Comparison of ENCODE assay signal across 13 cellular contexts in the genomic region with DNA sequence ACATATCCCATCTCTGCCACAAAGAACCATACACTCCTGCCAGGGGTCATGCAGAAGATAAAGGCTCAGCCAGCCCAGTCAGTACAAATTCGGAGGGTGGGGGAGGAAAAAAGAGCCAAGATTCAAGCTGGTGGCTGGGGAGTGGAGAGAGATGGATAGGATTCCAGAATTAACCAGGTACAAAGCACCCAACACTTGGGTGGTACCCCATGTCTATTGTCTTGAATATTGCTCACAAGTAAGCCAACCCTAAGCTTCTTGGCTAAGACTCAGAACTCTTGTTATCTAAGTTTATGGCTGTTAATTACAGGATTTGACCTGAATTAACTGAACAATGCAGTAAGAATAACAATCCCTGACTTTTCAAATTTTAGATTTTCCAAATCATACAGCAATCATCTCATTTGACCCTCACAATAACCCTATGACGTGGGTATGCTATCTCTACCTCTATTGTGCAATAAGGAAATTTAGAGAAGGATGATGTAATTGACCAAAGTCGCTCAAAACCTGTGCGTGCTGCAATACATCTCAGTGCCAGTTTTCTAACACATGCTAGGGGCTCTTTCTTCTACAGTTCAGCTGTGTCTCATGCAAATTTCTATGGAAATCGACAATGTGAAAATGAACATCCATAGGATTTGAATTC. TPM values are rescaled to one million over a fixed set of nuclear protein-coding genes. Genes with fewer than 3 reads are reported as not detected.
DNase-seq lines count a peak whose midpoint lies in the region; ATAC-seq, FAIRE-seq and TF ChIP-seq lines count a peak whose summit lies in the region.
"Had no signal": no experiment of that assay in that cellular context is flagged by ENCODE, and none has a peak within 500 bp of the region (broad histone marks: within the 10 kb centered on the region; RNA-seq: fewer than 3 reads in every experiment).

No MANE protein-coding gene starts in this region.

- CTCF ChIA-PET in HepG2 (lab: Yijun Ruan, JAX; ENCODE audit: low intra/inter-chr PET ratio, low total read pairs): no interaction called here

- intact Hi-C loops in HepG2 (cut with micrococcal nuclease; ENCODE audit: unreplicated experiment) (loop anchor here (5.0 kb wide), 1 partner anchor 70 kb away; no protein-coding TSS in a partner anchor), testis (cut with DNase I; ENCODE audit: low total_unique reads) (no loop called here)

- H2AFZ ChIP-seq in HepG2 (ENCODE audit: low read length): no peak overlapping the region

- no peaks in the 10 kb centered on the region for H4K20me1 ChIP-seq in HepG2 (ENCODE audit: insufficient read depth, low read length)

- H3K9ac ChIP-seq in HepG2 (ENCODE audit: insufficient read depth, low read depth, low read length): no peak overlapping the region

- H3K27me3 ChIP-seq in HepG2 (ENCODE audit: control insufficient read depth in 1 of 2, insufficient read depth in 2 of 2, low read length in 2 of 2) (peaks cover 0 to 8% of the 10 kb centered on the region in 2 experiments; a peak in 2 of 5 replicates), upper lobe of left lung (no peaks in the 10 kb centered on the region), testis (no peaks in the 10 kb centered on the region)

- no peak overlapping the region for H3K4me2 ChIP-seq in HepG2 (ENCODE audit: low read depth, low read length)

- H3K9me3 ChIP-seq in HepG2 (ENCODE audit: low read length) (peaks cover 7% of the 10 kb centered on the region; the same call in 1 of the 2 replicates), upper lobe of left lung (peaks cover 0 to 13% (median 3%) of the 10 kb centered on the region in 4 donors), testis (no peaks in the 10 kb centered on the region)

- no peak overlapping the region for H3K27ac ChIP-seq in HepG2 (ENCODE audit: extremely low read length, insufficient read depth, low read length)
- peak overlapping the region; percentile 78 to 88 (median 81) for H3K27ac ChIP-seq in upper lobe of left lung
- H3K27ac ChIP-seq in testis: peak overlapping the region in 1 of 2 donors; percentile 2

- H3K4me3 ChIP-seq in choroid plexus epithelial cell (ENCODE audit: low read depth, low read length) (no peak overlapping the region), HepG2 (replicated peaks in 1 of 3; ENCODE audit: insufficient read depth in 1 of 3, low read depth in 2 of 3, low read length in 3 of 3) (no peak overlapping the region), upper lobe of left lung (peak overlapping the region in 1 of 4 donors; percentile 18), testis (no peak overlapping the region)

- BruUV-seq in HepG2 (replicated peaks; lab: Mats Ljungman, UMichigan): no TSS peak

- no peak for TF ChIP-seq RAD21 in HepG2 (CRISPR knock-in tag; IDR thresholded peaks at IDR 0.05)

- no peak for FAIRE-seq in HepG2 (lab: Jason Lieb, UNC)
- FAIRE-seq: A204.1 had no signal

- POLR2A ChIA-PET in HepG2 (lab: Yijun Ruan, JAX): no interaction called here

- WGBS in HepG2 (ENCODE audit: low lambda C conversion rate): 2% methylated on average over 5 of the region's 5 CpGs
- 28 to 53% methylated on average over 5 of the region's 5 CpGs for WGBS in upper lobe of left lung, 2 donors
- WGBS in testis, 2 donors: 69 to 70% methylated on average over 5 of the region's 5 CpGs

- no peaks in the 10 kb centered on the region for H3K36me3 ChIP-seq in HepG2 (replicated peaks in 1 of 2; ENCODE audit: control insufficient read depth in 1 of 2, insufficient read depth in 2 of 2, low read length in 2 of 2)
- no peaks in the 10 kb centered on the region for H3K36me3 ChIP-seq in upper lobe of left lung
- H3K36me3 ChIP-seq in testis (ENCODE audit: low read depth, missing control alignments): no peaks in the 10 kb centered on the region

- ATAC-seq in HepG2: no peak
- peak in 1 of 2 donors; percentile 39 for ATAC-seq in upper lobe of left lung (ENCODE audit: low FRiP score in 2 of 2)

- in situ Hi-C loops in HepG2 (cut with HindIII; ENCODE audit: extremely low pct_ligation_motif_present, low pct_unique_long_range_greater_than_20kb): no loop called here

- 0 out of 2 replicates have a peak, but pooled peaks cover 5% of the 10 kb centered on the region for H3K4me1 ChIP-seq in HepG2 (ENCODE audit: insufficient read depth, low read length)
- peaks cover 24 to 36% (median 29%) of the 10 kb centered on the region in 4 donors for H3K4me1 ChIP-seq in upper lobe of left lung
- no peaks in the 10 kb centered on the region for H3K4me1 ChIP-seq in testis

- TF ChIP-seq EP300 in HepG2 (IDR thresholded peaks at IDR 0.05; ENCODE audit: low read depth in 2 of 2, low read length in 2 of 2): no peak
- TF ChIP-seq EP300 in HepG2 (CRISPR knock-in tag; IDR thresholded peaks at IDR 0.05; ENCODE audit: borderline replicate concordance): no peak
- TF ChIP-seq EP300 in upper lobe of left lung (IDR thresholded peaks at IDR 0.05): peak in 1 of 4 donors; percentile 50

- no peak for TF ChIP-seq POLR2A in HepG2 (IDR thresholded peaks at IDR 0.05; ENCODE audit: insufficient read depth in 1 of 2, low read depth in 2 of 2, low read length in 2 of 2)
- no peak for TF ChIP-seq POLR2A in upper lobe of left lung (IDR thresholded peaks at IDR 0.05)
- no peak for TF ChIP-seq POLR2A in testis (IDR thresholded peaks at IDR 0.05)

- DNase-seq in NCI-H1092 treated with DMSO at 0.1 percent for 48 hours (lab: John Stamatoyannopoulos, UW) (peak; percentile 15), NCI-H1092 (lab: John Stamatoyannopoulos, UW) (no peak), choroid plexus epithelial cell (ENCODE audit: low read depth) (peak; percentile 47), HepG2 (ENCODE audit: low spot score) (no peak), upper lobe of left lung (no peak), testis (no peak), hepatic stellate cell (ENCODE audit: low spot score) (no peak), NCI-H1694 treated with DMSO at 0.1 percent for 48 hours (lab: John Stamatoyannopoulos, UW) (no peak)
- DNase-seq: immature natural killer cell; stimulated activated naive CD4-positive, alpha-beta T cell had no signal

- no peaks in the 10 kb centered on the region for H3K79me2 ChIP-seq in HepG2 (ENCODE audit: insufficient read depth, low read length)

- TF ChIP-seq CTCF in choroid plexus epithelial cell (conservative IDR thresholded peaks at IDR 0.05; ENCODE audit: low read depth, low read length): no peak
- TF ChIP-seq CTCF in HepG2 (CRISPR knock-in tag; IDR thresholded peaks at IDR 0.05): no peak
- TF ChIP-seq CTCF in upper lobe of left lung (IDR thresholded peaks at IDR 0.05): no peak
- TF ChIP-seq CTCF in testis (IDR thresholded peaks at IDR 0.05): no peak

RNA-seq across cellular contexts. Expression of a gene that starts 39.9 kb away (rescaled TPM):
- total RNA-seq in HepG2 (2016; rRNA removed; fragmentation: Illumina TruSeq; extraction: Trizol) (not detected in 2 replicates), upper lobe of left lung (1 to 10 TPM in 5 of 6 donors, not detected in 1; 1.1 to 5.7 (median 1.9) TPM), testis (1 to 10 TPM in 1 of 2 donors, under 1 TPM in 1; 0.94 to 1.1 TPM)
- total RNA-seq in HepG2 (2016; cell fraction: cytosol; rRNA removed; fragmentation: Illumina TruSeq; extraction: Trizol; ENCODE audit: low read depth): not detected in 2 replicates
- not detected in 2 replicates for total RNA-seq in HepG2 (2016; cell fraction: insoluble cytoplasmic fraction; rRNA removed; fragmentation: Illumina TruSeq; extraction: Trizol)
- total RNA-seq in HepG2 (2016; cell fraction: membrane; rRNA removed; fragmentation: Illumina TruSeq; extraction: Trizol): not detected in 2 replicates
- not detected in 2 replicates for total RNA-seq in HepG2 (2016; cell fraction: nucleus; rRNA removed; fragmentation: Illumina TruSeq; extraction: Trizol)
- polyA plus RNA-seq in HepG2 (2011; rRNA removed) (not detected in 2 replicates), testis (ENCODE audit: insufficient read depth, low read depth, low replicate concordance) (7.1 TPM)
- not detected in 2 replicates for polyA plus RNA-seq in HepG2 (2011; cell fraction: cytosol; rRNA removed)
- not detected in 2 replicates for polyA plus RNA-seq in HepG2 (2011; cell fraction: nucleus; rRNA removed)
- polyA plus RNA-seq in HepG2 (2012): not detected in 2 replicates
- not detected in 2 replicates for polyA plus RNA-seq in HepG2 (2016; cell fraction: cytosol; fragmentation: Illumina TruSeq; extraction: Trizol; ENCODE audit: low read depth)
- polyA plus RNA-seq in HepG2 (2016; cell fraction: insoluble cytoplasmic fraction; fragmentation: Illumina TruSeq; extraction: Trizol; ENCODE audit: low read depth): not detected in 2 replicates
- not detected in 2 replicates for polyA plus RNA-seq in HepG2 (2016; cell fraction: membrane; fragmentation: Illumina TruSeq; extraction: Trizol; ENCODE audit: low read depth)
- not detected in 2 replicates for polyA plus RNA-seq in HepG2 (2016; cell fraction: nucleus; fragmentation: Illumina TruSeq; extraction: Trizol; ENCODE audit: insufficient read depth, low read depth)
- 0.05 TPM in 1 of 2 replicates, not detected in the other for polyA minus RNA-seq in HepG2 (2011; rRNA and poly(A)+ RNA removed; ENCODE audit: low replicate concordance)
- not detected in 2 replicates for polyA minus RNA-seq in HepG2 (2011; cell fraction: cytosol; rRNA and poly(A)+ RNA removed)
- not detected in 2 replicates for polyA minus RNA-seq in HepG2 (2011; cell fraction: nucleus; rRNA and poly(A)+ RNA removed)
- total RNA-seq: OCI-LY7 had no signal
- polyA plus RNA-seq: neural cell had no signal

RNA-seq across cellular contexts. Expression of a gene that starts 47.8 kb away (rescaled TPM):
- total RNA-seq in HepG2 (2016; rRNA removed; fragmentation: Illumina TruSeq; extraction: Trizol) (12.2 and 13.7 TPM in 2 replicates), upper lobe of left lung (100 to 1,000 TPM; 120 to 322 (median 184) TPM), testis (10 to 100 TPM; 85.2 to 99.4 TPM)
- 1.2 and 1.4 TPM in 2 replicates for total RNA-seq in HepG2 (2016; cell fraction: cytosol; rRNA removed; fragmentation: Illumina TruSeq; extraction: Trizol; ENCODE audit: low read depth)
- 9.9 and 16.7 TPM in 2 replicates for total RNA-seq in HepG2 (2016; cell fraction: insoluble cytoplasmic fraction; rRNA removed; fragmentation: Illumina TruSeq; extraction: Trizol)
- total RNA-seq in HepG2 (2016; cell fraction: membrane; rRNA removed; fragmentation: Illumina TruSeq; extraction: Trizol): 1.9 and 3.6 TPM in 2 replicates
- 19.5 and 21.4 TPM in 2 replicates for total RNA-seq in HepG2 (2016; cell fraction: nucleus; rRNA removed; fragmentation: Illumina TruSeq; extraction: Trizol)
- polyA plus RNA-seq in HepG2 (2011; rRNA removed) (15.0 and 15.5 TPM in 2 replicates), testis (ENCODE audit: insufficient read depth, low read depth, low replicate concordance) (62.3 TPM)
- polyA plus RNA-seq in HepG2 (2011; cell fraction: cytosol; rRNA removed): 6.7 and 7.0 TPM in 2 replicates
- 64.2 and 69.6 TPM in 2 replicates for polyA plus RNA-seq in HepG2 (2011; cell fraction: nucleus; rRNA removed)
- 17.3 and 21.8 TPM in 2 replicates for polyA plus RNA-seq in HepG2 (2012)
- 0.26 and 1.5 TPM in 2 replicates for polyA plus RNA-seq in HepG2 (2016; cell fraction: cytosol; fragmentation: Illumina TruSeq; extraction: Trizol; ENCODE audit: low read depth)
- 13.8 and 16.2 TPM in 2 replicates for polyA plus RNA-seq in HepG2 (2016; cell fraction: insoluble cytoplasmic fraction; fragmentation: Illumina TruSeq; extraction: Trizol; ENCODE audit: low read depth)
- polyA plus RNA-seq in HepG2 (2016; cell fraction: membrane; fragmentation: Illumina TruSeq; extraction: Trizol; ENCODE audit: low read depth): 2.1 and 3.5 TPM in 2 replicates
- 46.6 and 51.1 TPM in 2 replicates for polyA plus RNA-seq in HepG2 (2016; cell fraction: nucleus; fragmentation: Illumina TruSeq; extraction: Trizol; ENCODE audit: insufficient read depth, low read depth)
- polyA minus RNA-seq in HepG2 (2011; rRNA and poly(A)+ RNA removed; ENCODE audit: low replicate concordance): 33.6 and 51.4 TPM in 2 replicates
- 7.7 and 9.8 TPM in 2 replicates for polyA minus RNA-seq in HepG2 (2011; cell fraction: cytosol; rRNA and poly(A)+ RNA removed)
- polyA minus RNA-seq in HepG2 (2011; cell fraction: nucleus; rRNA and poly(A)+ RNA removed): 22.8 and 23.6 TPM in 2 replicates

RNA-seq across cellular contexts. Expression of a gene that starts 58.7 kb away (rescaled TPM):
- total RNA-seq in HepG2 (2016; rRNA removed; fragmentation: Illumina TruSeq; extraction: Trizol) (129 and 175 TPM in 2 replicates), upper lobe of left lung (10 to 100 TPM; 48.2 to 89.6 (median 65.5) TPM), testis (100 to 1,000 TPM in 1 of 2 donors, 10 to 100 TPM in 1; 89.1 to 111 TPM)
- 39.5 and 48.1 TPM in 2 replicates for total RNA-seq in HepG2 (2016; cell fraction: cytosol; rRNA removed; fragmentation: Illumina TruSeq; extraction: Trizol; ENCODE audit: low read depth)
- 132 and 160 TPM in 2 replicates for total RNA-seq in HepG2 (2016; cell fraction: insoluble cytoplasmic fraction; rRNA removed; fragmentation: Illumina TruSeq; extraction: Trizol)
- total RNA-seq in HepG2 (2016; cell fraction: membrane; rRNA removed; fragmentation: Illumina TruSeq; extraction: Trizol): 80.0 and 85.8 TPM in 2 replicates
- total RNA-seq in HepG2 (2016; cell fraction: nucleus; rRNA removed; fragmentation: Illumina TruSeq; extraction: Trizol): 62.2 and 67.3 TPM in 2 replicates
- polyA plus RNA-seq in HepG2 (2011; rRNA removed) (86.4 and 93.6 TPM in 2 replicates), testis (ENCODE audit: insufficient read depth, low read depth, low replicate concordance) (104 TPM)
- 92.2 and 107 TPM in 2 replicates for polyA plus RNA-seq in HepG2 (2011; cell fraction: cytosol; rRNA removed)
- polyA plus RNA-seq in HepG2 (2011; cell fraction: nucleus; rRNA removed): 43.4 and 45.7 TPM in 2 replicates
- polyA plus RNA-seq in HepG2 (2012): 66.6 and 80.8 TPM in 2 replicates
- 42.7 and 45.8 TPM in 2 replicates for polyA plus RNA-seq in HepG2 (2016; cell fraction: cytosol; fragmentation: Illumina TruSeq; extraction: Trizol; ENCODE audit: low read depth)
- polyA plus RNA-seq in HepG2 (2016; cell fraction: insoluble cytoplasmic fraction; fragmentation: Illumina TruSeq; extraction: Trizol; ENCODE audit: low read depth): 210 and 213 TPM in 2 replicates
- 68.1 and 80.7 TPM in 2 replicates for polyA plus RNA-seq in HepG2 (2016; cell fraction: membrane; fragmentation: Illumina TruSeq; extraction: Trizol; ENCODE audit: low read depth)
- 109 and 126 TPM in 2 replicates for polyA plus RNA-seq in HepG2 (2016; cell fraction: nucleus; fragmentation: Illumina TruSeq; extraction: Trizol; ENCODE audit: insufficient read depth, low read depth)
- 177 and 420 TPM in 2 replicates for polyA minus RNA-seq in HepG2 (2011; rRNA and poly(A)+ RNA removed; ENCODE audit: low replicate concordance)
- 65.8 and 69.2 TPM in 2 replicates for polyA minus RNA-seq in HepG2 (2011; cell fraction: cytosol; rRNA and poly(A)+ RNA removed)
- 20.9 and 25.1 TPM in 2 replicates for polyA minus RNA-seq in HepG2 (2011; cell fraction: nucleus; rRNA and poly(A)+ RNA removed)

Comparison
In these comparisons a context has a peak if more than half of its experiments do, and no peak if none do; other contexts are left out.
1. DNase-seq: peak in NCI-H1092 treated with DMSO at 0.1 percent for 48 hours (single experiment) and choroid plexus epithelial cell (single experiment); none in NCI-H1092 (single experiment), HepG2 (single experiment), upper lobe of left lung (0 of 2), testis (single experiment), hepatic stellate cell (single experiment) and NCI-H1694 treated with DMSO at 0.1 percent for 48 hours (single experiment).